Comparison of ENCODE assay signal across 1 cellular context in genomic region chr1:23613191-23614126, GRCh38.
A peak's percentile ranks its signal among the peaks of the same experiment; 100 is the strongest.
TF ChIP-seq lines count a peak whose summit lies in the region.

No MANE protein-coding gene starts in this region.

TF ChIP-seq in K562, 482 proteins besides CTCF, POLR2A, EP300 and RAD21 (continues in another document):
- TF ChIP-seq ELF4 (CRISPR knock-in tag; IDR thresholded peaks at IDR 0.05) (no peak), TFAP4 (CRISPR knock-in tag; IDR thresholded peaks at IDR 0.05; ENCODE audit: borderline replicate concordance) (no peak), KDM1A (IDR thresholded peaks at IDR 0.05) (peak; percentile 61 to 82), CUX1 (CRISPR knock-in tag; IDR thresholded peaks at IDR 0.05) (no peak), POLR3G (IDR thresholded peaks at IDR 0.05; ENCODE audit: extremely low read depth, insufficient read length, insufficient replicate concordance) (no peak), PRDM10 (IDR thresholded peaks at IDR 0.05; ENCODE audit: partially characterized antibody) (no peak), HDAC2 (IDR thresholded peaks at IDR 0.05) (peak; percentile 66; the same call in 1 of the 2 replicates), FOXA1 (IDR thresholded peaks at IDR 0.05; ENCODE audit: borderline replicate concordance) (no peak), DNMT1 (IDR thresholded peaks at IDR 0.05) (no peak), CREB3L1 (IDR thresholded peaks at IDR 0.05; ENCODE audit: borderline replicate concordance, low read depth) (no peak), FOXP1 (CRISPR knock-in tag; IDR thresholded peaks at IDR 0.05) (no peak), CREM (IDR thresholded peaks at IDR 0.05; ENCODE audit: low read depth) (no peak), SRSF1 (IDR thresholded peaks at IDR 0.05; ENCODE audit: low read depth, low read length) (no peak), E2F5 (CRISPR knock-in tag; IDR thresholded peaks at IDR 0.05) (no peak), ZFP91 (CRISPR knock-in tag; IDR thresholded peaks at IDR 0.05) (no peak), ZNF174 (CRISPR knock-in tag; IDR thresholded peaks at IDR 0.05) (no peak), KDM5B (IDR thresholded peaks at IDR 0.05; ENCODE audit: insufficient replicate concordance, low read depth, low read length) (no peak), RBM25 (IDR thresholded peaks at IDR 0.05; ENCODE audit: low read depth, low read length, severe bottlenecking) (peak; percentile 61), CHD1 (IDR thresholded peaks at IDR 0.05; ENCODE audit: low read length) (no peak), ETV1 (tag; conservative IDR thresholded peaks at IDR 0.05; ENCODE audit: low read depth) (no peak), ZNF263 (CRISPR knock-in tag; IDR thresholded peaks at IDR 0.05; ENCODE audit: borderline replicate concordance) (no peak), ZZZ3 (IDR thresholded peaks at IDR 0.05) (no peak), ZNF551 (CRISPR knock-in tag; IDR thresholded peaks at IDR 0.05) (no peak), TSHZ1 (CRISPR knock-in tag; IDR thresholded peaks at IDR 0.05) (no peak), HNRNPH1 (optimal IDR thresholded peaks at IDR 0.05; ENCODE audit: low read depth, low read length) (no peak), ZNF282 (CRISPR knock-in tag; IDR thresholded peaks at IDR 0.05) (no peak), RFX5 (IDR thresholded peaks at IDR 0.05; ENCODE audit: low read depth, low read length) (no peak), HNRNPK (IDR thresholded peaks at IDR 0.05; ENCODE audit: low read depth, low read length, poor library complexity, severe bottlenecking) (no peak), BRCA1 (IDR thresholded peaks at IDR 0.05) (no peak), BRCA1 (CRISPR knock-in tag; IDR thresholded peaks at IDR 0.05) (no peak), MAFF (IDR thresholded peaks at IDR 0.05; ENCODE audit: low read length) (no peak), ZC3H4 (CRISPR knock-in tag; IDR thresholded peaks at IDR 0.05; ENCODE audit: borderline replicate concordance) (no peak), ADNP (tag; IDR thresholded peaks at IDR 0.05) (peak; percentile 77)
